18 cellular contexts compared by ENCODE assay signal in the genomic region with DNA sequence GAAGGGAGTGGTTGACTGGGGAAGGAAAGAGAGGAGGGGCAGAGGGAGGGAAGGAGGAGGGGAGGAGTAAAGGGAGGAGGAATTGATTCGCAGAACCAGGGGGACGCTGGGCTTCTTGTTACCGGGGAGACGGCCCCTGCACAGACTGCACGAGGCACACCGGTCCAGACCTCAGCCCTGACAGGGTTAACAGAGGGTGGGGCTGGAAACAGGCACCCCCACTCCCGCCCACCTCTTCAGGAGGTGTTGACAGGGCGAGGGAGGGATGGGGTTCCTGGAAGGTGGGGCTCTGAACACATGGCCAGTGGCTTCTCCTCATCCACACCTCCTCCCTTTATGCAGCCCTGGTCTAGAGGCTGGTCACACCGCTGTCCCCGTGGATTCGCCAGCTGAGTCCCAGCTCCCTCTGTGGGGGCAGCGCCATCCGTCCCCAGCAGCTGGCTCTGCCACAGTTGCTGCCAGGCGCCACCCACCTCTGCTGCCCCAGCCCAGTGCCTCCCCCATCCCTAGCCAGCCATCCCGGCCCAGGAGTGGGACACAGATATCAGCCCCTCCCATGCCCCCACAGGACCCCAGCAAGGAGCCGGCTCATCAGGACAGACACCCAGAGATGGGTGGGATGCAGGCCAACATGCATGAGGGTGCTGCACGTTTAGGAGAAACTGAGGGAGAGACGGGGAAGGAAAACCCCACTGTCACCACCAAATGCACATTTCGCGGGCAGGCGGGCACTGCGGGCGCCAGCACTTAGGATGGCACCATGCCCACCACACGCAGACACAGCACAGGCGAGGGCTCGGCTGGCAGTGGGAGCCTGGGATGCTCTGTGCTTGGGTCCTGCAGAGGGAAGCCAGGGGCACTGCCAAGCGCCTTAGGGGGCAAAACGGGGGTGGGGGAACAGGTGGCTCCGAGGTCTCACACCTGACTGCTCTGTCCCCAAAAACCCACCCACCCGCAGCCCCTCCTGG.
DNase-seq lines count a peak whose midpoint lies in the region; ATAC-seq, FAIRE-seq and TF ChIP-seq lines count a peak whose summit lies in the region.
"Had no signal": no experiment of that assay in that cellular context is flagged by ENCODE, and none has a peak within 500 bp of the region (broad histone marks: within the 10 kb centered on the region; RNA-seq: fewer than 3 reads in every experiment).

No MANE protein-coding gene starts in this region.

- no peaks in the 10 kb centered on the region for H3K9me3 ChIP-seq in H1 (ENCODE audit: insufficient read depth in 2 of 2, low read depth in 1 of 2, low read length in 1 of 2)
- H3K9me3 ChIP-seq: ascending aorta, Caco-2, left lung had no signal

- H3K79me1 ChIP-seq in H1 (ENCODE audit: low read depth, low read length) = no peaks in the 10 kb centered on the region

- H3K4me1 ChIP-seq in H1 (replicated peaks in 1 of 4; ENCODE audit: control insufficient read depth in 3 of 4, insufficient read depth in 4 of 4, low read length in 3 of 4) = peaks cover 0 to 17% (median 8%) of the 10 kb centered on the region in 4 experiments; a peak in 6 of 7 replicates
- H3K4me1 ChIP-seq: ascending aorta, Caco-2, left lung had no signal

- no peak overlapping the region for H4K5ac ChIP-seq in H1 (ENCODE audit: insufficient read length, low read depth, low read length)

- H3K4ac ChIP-seq in H1 (replicated peaks; ENCODE audit: insufficient read length, low read depth, low read length) = no peak overlapping the region

- no peaks in the 10 kb centered on the region for H3K27me3 ChIP-seq in H1 (replicated peaks in 1 of 4; ENCODE audit: control insufficient read depth in 3 of 4, extremely low read depth in 1 of 4, insufficient read depth in 3 of 4, low read length in 3 of 4)
- H3K27me3 ChIP-seq: ascending aorta had no signal

- ATAC-seq in HG03571 (IDR thresholded peaks at IDR 0.05; ENCODE audit: unreplicated experiment) = no peak
- ATAC-seq: activated T-cell treated with anti-CD3 and anti-CD28 coated beads, Interleukin-2, amount 50 U/mL, for 72 hours; effector memory CD8-positive, alpha-beta T cell; left lung had no signal

- POLR2A ChIA-PET in H1 (lab: Charles Lee; ENCODE audit: partially characterized antibody) = no interaction called here

- H3K14ac ChIP-seq in H1 (ENCODE audit: insufficient read length) = no peak overlapping the region

- no peak overlapping the region for H2BK20ac ChIP-seq in H1 (ENCODE audit: low read length)

- no peak overlapping the region for H3K4me3 ChIP-seq in H1 (ENCODE audit: extremely low read depth in 1 of 4, insufficient read depth in 2 of 4, low read depth in 3 of 4, low read length in 4 of 4)
- H3K4me3 ChIP-seq: ascending aorta, left lung had no signal

- H3K36me3 ChIP-seq in H1 (ENCODE audit: control insufficient read depth in 2 of 4, insufficient read depth in 4 of 4, low read length in 3 of 4) = no peaks in the 10 kb centered on the region; a peak in 1 of 8 replicates
- H3K36me3 ChIP-seq: left lung had no signal

- H2BK12ac ChIP-seq in H1 (ENCODE audit: low read depth, low read length) = peak overlapping the region; percentile 68; the same call in 1 of the 2 replicates

- no peak overlapping the region for H3K27ac ChIP-seq in H1 (ENCODE audit: low read depth, low read length)
- H3K27ac ChIP-seq: 22Rv1, ascending aorta, left lung had no signal

- DNase-seq in DMS 273 (lab: John Stamatoyannopoulos, UW; ENCODE audit: unreplicated experiment) (peak; percentile 30), DMS 273 treated with DMSO at 0.1 percent for 48 hours (lab: John Stamatoyannopoulos, UW) (no peak), H1 (ENCODE audit: low read depth in 1 of 2, low spot score in 2 of 2) (no peak), posterior cingulate gyrus (peak in 8 of 10 donors; percentile 58 to 94 (median 69)), NCI-H2107 treated with DMSO at 0.1 percent for 48 hours (lab: John Stamatoyannopoulos, UW; ENCODE audit: unreplicated experiment) (no peak)
- DNase-seq in activated CD4-positive, alpha-beta T cell treated with anti-CD3 and anti-CD28 coated beads for 48 hours = no peak
- DNase-seq: activated CD4-positive, CD25-positive, alpha-beta regulatory T cell; activated naive CD4-positive, alpha-beta T cell treated with anti-CD3 and anti-CD28 coated beads, Interleukin-2, amount 50 U/mL, for 16 hours; activated T-cell treated with anti-CD3 and anti-CD28 coated beads, Interleukin-2, amount 50 U/mL, for 72 hours; Caco-2; effector memory CD8-positive, alpha-beta T cell; HCEC 1CT had no signal

- no peak overlapping the region for H3K9ac ChIP-seq in H1 (replicated peaks in 1 of 4; ENCODE audit: extremely low read depth in 1 of 4, low read depth in 3 of 4, low read length in 3 of 4)

- peaks cover 7% of the 10 kb centered on the region for H3K23me2 ChIP-seq in H1 (ENCODE audit: low read depth, low read length)

- H2BK120ac ChIP-seq in H1 (replicated peaks; ENCODE audit: low read depth, low read length) = no peak overlapping the region

- H2AFZ ChIP-seq in H1 (ENCODE audit: low read length) = no peak overlapping the region

- no peak overlapping the region; the same call in 1 of the 2 replicates for H4K8ac ChIP-seq in H1 (ENCODE audit: extremely low read depth, insufficient read depth, low read length)

- peaks cover 0 to 5% of the 10 kb centered on the region in 2 experiments for H4K20me1 ChIP-seq in H1 (replicated peaks in 1 of 2; ENCODE audit: control insufficient read depth in 1 of 2, insufficient read depth in 2 of 2, low read length in 2 of 2)

- TF ChIP-seq RAD21 in Ishikawa (IDR thresholded peaks at IDR 0.05; ENCODE audit: low read depth) (no peak), H1 (IDR thresholded peaks at IDR 0.05 in 1 of 2, conservative IDR thresholded peaks at IDR 0.05 in 1 of 2; ENCODE audit: low read depth in 2 of 2, low read length in 2 of 2) (no peak)

- WGBS in H1 (ENCODE audit: extremely low coverage in 1 of 2, insufficient coverage in 1 of 2, insufficient read length in 1 of 2, insufficient replicate concordance in 2 of 2, low coverage in 1 of 2, low lambda C conversion rate in 2 of 2, missing lambda C conversion rate in 1 of 2), 2 experiments = 70% methylated on average over 18 of the region's 30 CpGs; no CpG with 5 or more reads in 1 of the 2 experiments

- CTCF ChIA-PET in H1 (lab: Charles Lee; ENCODE audit: partially characterized antibody) = interaction anchor here (1.0 kb wide), 1 partner anchor 84 kb away, joined by 3 read pairs; no protein-coding TSS in a partner anchor

- 0 out of 2 replicates have a peak overlapping the region, but pooled peaks have one; percentile 29 for H2BK15ac ChIP-seq in H1 (ENCODE audit: low read length)

- H3K23ac ChIP-seq in H1 (ENCODE audit: insufficient read length) = no peak overlapping the region

- FAIRE-seq in H1 (lab: Jason Lieb, UNC) = no peak
- FAIRE-seq: urothelium cell line had no signal

- intact Hi-C loops in posterior cingulate gyrus (cut with DNase I) = no loop called here

- H3K4me2 ChIP-seq in H1 (ENCODE audit: insufficient read depth in 1 of 2, low read depth in 2 of 2, low read length in 2 of 2) = no peak overlapping the region; a peak in 2 of 4 replicates

- TF ChIP-seq EP300 in Ishikawa (IDR thresholded peaks at IDR 0.05; ENCODE audit: borderline replicate concordance) = no peak
- TF ChIP-seq EP300 in H1 (IDR thresholded peaks at IDR 0.05; ENCODE audit: borderline replicate concordance in 1 of 2, low read depth in 2 of 2, low read length in 2 of 2) = no peak

- no peaks in the 10 kb centered on the region for H3K79me2 ChIP-seq in H1 (ENCODE audit: control insufficient read depth in 1 of 2, insufficient read depth in 2 of 2, low read length in 2 of 2)

- peak overlapping the region; percentile 19 for H4K91ac ChIP-seq in H1 (replicated peaks; ENCODE audit: insufficient read length, low read length)

- no peak for TF ChIP-seq POLR2A in H1 (IDR thresholded peaks at IDR 0.05; ENCODE audit: control extremely low read depth in 1 of 2, low read depth in 2 of 2, low read length in 2 of 2)

- no peak for TF ChIP-seq CTCF in H1 (IDR thresholded peaks at IDR 0.05; ENCODE audit: control extremely low read depth in 1 of 3, insufficient read depth in 1 of 3, low read depth in 1 of 3, low read length in 3 of 3)

- peak overlapping the region; percentile 49; the same call in 1 of the 2 replicates for H2AK5ac ChIP-seq in H1 (ENCODE audit: low read depth, low read length)

- H3K18ac ChIP-seq in H1 (ENCODE audit: extremely low read depth, low read length) = peak overlapping the region; percentile 38; the same call in 1 of the 2 replicates

- H3K56ac ChIP-seq in H1 (replicated peaks; ENCODE audit: insufficient read length, low read depth, low read length) = no peak overlapping the region

- peak overlapping the region; percentile 52; the same call in 1 of the 2 replicates for H2BK5ac ChIP-seq in H1 (ENCODE audit: low read depth, low read length)

TF ChIP-seq in Ishikawa, 13 proteins besides CTCF, POLR2A, EP300 and RAD21:
- TF ChIP-seq CREB1 (IDR thresholded peaks at IDR 0.05; ENCODE audit: low read depth) (no peak), TCF12 (IDR thresholded peaks at IDR 0.05; ENCODE audit: low read depth) (no peak)
- TF ChIP-seq, protein P1, sequence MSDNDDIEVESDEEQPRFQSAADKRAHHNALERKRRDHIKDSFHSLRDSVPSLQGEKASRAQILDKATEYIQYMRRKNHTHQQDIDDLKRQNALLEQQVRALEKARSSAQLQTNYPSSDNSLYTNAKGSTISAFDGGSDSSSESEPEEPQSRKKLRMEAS (IDR thresholded peaks at IDR 0.05) = peak; percentile 49

TF ChIP-seq in H1, 55 proteins besides CTCF, POLR2A, EP300 and RAD21 (continues in another document):
- no peak for TF ChIP-seq ZNF274 (IDR thresholded peaks at IDR 0.05; ENCODE audit: borderline replicate concordance, extremely low read depth, low read length)
- TF ChIP-seq, protein P2, sequence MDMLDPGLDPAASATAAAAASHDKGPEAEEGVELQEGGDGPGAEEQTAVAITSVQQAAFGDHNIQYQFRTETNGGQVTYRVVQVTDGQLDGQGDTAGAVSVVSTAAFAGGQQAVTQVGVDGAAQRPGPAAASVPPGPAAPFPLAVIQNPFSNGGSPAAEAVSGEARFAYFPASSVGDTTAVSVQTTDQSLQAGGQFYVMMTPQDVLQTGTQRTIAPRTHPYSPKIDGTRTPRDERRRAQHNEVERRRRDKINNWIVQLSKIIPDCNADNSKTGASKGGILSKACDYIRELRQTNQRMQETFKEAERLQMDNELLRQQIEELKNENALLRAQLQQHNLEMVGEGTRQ (IDR thresholded peaks at IDR 0.05; ENCODE audit: low read length) = no peak
- no peak for TF ChIP-seq CBX5 (IDR thresholded peaks at IDR 0.05; ENCODE audit: low read depth, low read length)
- no peak for TF ChIP-seq EZH2 (IDR thresholded peaks at IDR 0.05; ENCODE audit: low read depth, low read length, severe bottlenecking)
- TF ChIP-seq GTF2F1 (IDR thresholded peaks at IDR 0.05; ENCODE audit: borderline replicate concordance, low read depth, low read length) = no peak
- 0 out of 4 replicates have a peak, but pooled peaks of 1 of the 2 experiments have one; percentile 45 for TF ChIP-seq SIN3A (conservative IDR thresholded peaks at IDR 0.05 in 1 of 2, IDR thresholded peaks at IDR 0.05 in 1 of 2; ENCODE audit: low read depth in 1 of 2, low read length in 2 of 2)
- TF ChIP-seq MAFK (IDR thresholded peaks at IDR 0.05; ENCODE audit: low read depth, low read length) = no peak

Comparison
In these comparisons a context has a peak if more than half of its experiments do, and no peak if none do; other contexts are left out.
1. DNase-seq: peak in DMS 273 (single experiment) and posterior cingulate gyrus (8 of 10); none in DMS 273 treated with DMSO at 0.1 percent for 48 hours (single experiment), H1 (0 of 2), NCI-H2107 treated with DMSO at 0.1 percent for 48 hours (single experiment) and activated CD4-positive, alpha-beta T cell treated with anti-CD3 and anti-CD28 coated beads for 48 hours (single experiment).